Comparison of ENCODE assay signal across 1 cellular context in genomic region chr15:98142584-98142983, GRCh38.
TF ChIP-seq lines count a peak whose summit lies in the region.

No MANE protein-coding gene starts in this region.

TF ChIP-seq in H1, 55 proteins besides CTCF, POLR2A, EP300 and RAD21:
- TF ChIP-seq ASH2L (IDR thresholded peaks at IDR 0.05; ENCODE audit: low read length) (no peak), CBX8 (IDR thresholded peaks at IDR 0.05; ENCODE audit: borderline replicate concordance, low read depth, low read length) (no peak), YY1 (IDR thresholded peaks at IDR 0.05; ENCODE audit: low read depth, low read length) (no peak), RBBP5 (IDR thresholded peaks at IDR 0.05; ENCODE audit: borderline replicate concordance, low read depth, low read length) (no peak), SIRT6 (IDR thresholded peaks at IDR 0.05; ENCODE audit: low read length) (no peak)
TF ChIP-seq in H1: peak in this region for 0.
